21 cellular contexts compared by ENCODE assay signal in genomic region chr15:69553686-69554085, GRCh38.
"Had no signal": no experiment of that assay in that cellular context is flagged by ENCODE, and none has a peak within 500 bp of the region (broad histone marks: within the 10 kb centered on the region; RNA-seq: fewer than 3 reads in every experiment).

No MANE protein-coding gene starts in this region.

- H3K27ac ChIP-seq: brain microvascular endothelial cell, foreskin keratinocyte, hepatocyte, left ventricle myocardium inferior, neutrophil, ovary, psoas muscle, right atrium auricular region, thyroid gland had no signal

- H3K79me2 ChIP-seq: hepatocyte had no signal

- H3K4me3 ChIP-seq: hepatocyte, left ventricle myocardium inferior, ovary, psoas muscle, right atrium auricular region, thyroid gland had no signal

- H2AFZ ChIP-seq: hepatocyte had no signal

- H3K9me3 ChIP-seq: neutrophil, thyroid gland had no signal

- H3K27me3 ChIP-seq: ovary, right atrium auricular region, thyroid gland had no signal

- H3K36me3 ChIP-seq: brain microvascular endothelial cell, left ventricle myocardium inferior, neutrophil, ovary, right atrium auricular region, thyroid gland had no signal

- H3K4me1 ChIP-seq: foreskin keratinocyte had no signal

- DNase-seq: activated CD4-positive, alpha-beta T cell treated with anti-CD3 and anti-CD28 coated beads for 1 hour; activated CD4-positive, alpha-beta T cell treated with anti-CD3 and anti-CD28 coated beads, Interleukin-2, amount 50 U/mL, for 1 hour; activated CD8-positive, alpha-beta T cell treated with anti-CD3 and anti-CD28 coated beads, Interleukin-2, amount 10 ng/mL, durations not matched to agents 7 days and 5 days; activated gamma-delta T cell treated with Interleukin-2 at 50 U/mL for 16 hours; brain microvascular endothelial cell; caudate nucleus; effector memory CD4-positive, alpha-beta T cell; foreskin keratinocyte; immature natural killer cell; left ventricle myocardium inferior; ovary; psoas muscle; stimulated activated CD4-positive, alpha-beta T cell treated with anti-CD3 and anti-CD28 coated beads, Interleukin-12 subunit alpha, Interleukin-12 subunit beta, amount 100 ng/mL, for 4 hours; stimulated activated CD4-positive, alpha-beta T cell treated with anti-CD3 and anti-CD28 coated beads, Interleukin-4, amount 100 ng/mL, for 4 hours; stimulated activated naive CD8-positive, alpha-beta T cell treated with anti-CD3 and anti-CD28 coated beads, Interleukin-15, Interleukin-2, amounts not matched to agents 100 U/mL and 50 U/mL, for 24 hours; thyroid gland had no signal

- ATAC-seq: activated CD8-positive, alpha-beta T cell treated with anti-CD3 and anti-CD28 coated beads, Interleukin-2, amount 10 ng/mL, durations not matched to agents 7 days and 5 days; foreskin keratinocyte; natural killer cell treated with Interleukin-12 subunit alpha and Interleukin-12 subunit beta and Interleukin-15 and Interleukin-18, amount 100 ng/mL, for 72 hours; psoas muscle; stimulated activated naive CD8-positive, alpha-beta T cell treated with anti-CD3 and anti-CD28 coated beads, Interleukin-15, Interleukin-2, amounts not matched to agents 100 U/mL and 50 U/mL, for 24 hours had no signal

- H3K4me2 ChIP-seq: hepatocyte had no signal

- FAIRE-seq: TTC549 had no signal
